Comparison of ENCODE assay signal across 1 cellular context in genomic region chr19:50331187-50332013, GRCh38.
TF ChIP-seq lines count a peak whose summit lies in the region.

No MANE protein-coding gene starts in this region.

TF ChIP-seq in H1, 55 proteins besides CTCF, POLR2A, EP300 and RAD21 (continued from another document):
- TF ChIP-seq GTF2F1 (IDR thresholded peaks at IDR 0.05; ENCODE audit: borderline replicate concordance, low read depth, low read length) (no peak), JUN (IDR thresholded peaks at IDR 0.05; ENCODE audit: low read depth, low read length) (no peak), TBP (IDR thresholded peaks at IDR 0.05; ENCODE audit: low read depth, low read length) (no peak), SUZ12 (IDR thresholded peaks at IDR 0.05; ENCODE audit: low read length) (peak; percentile 13; the same call in 1 of the 2 replicates), POU5F1 (IDR thresholded peaks at IDR 0.05; ENCODE audit: low read depth, low read length) (no peak), SAP30 (IDR thresholded peaks at IDR 0.05; ENCODE audit: insufficient read depth, insufficient replicate concordance, low read length) (no peak), SIN3A (conservative IDR thresholded peaks at IDR 0.05 in 1 of 2, IDR thresholded peaks at IDR 0.05 in 1 of 2; ENCODE audit: low read depth in 1 of 2, low read length in 2 of 2) (peak; percentile 63 to 85; a peak in 1 of 4 replicates), SP1 (IDR thresholded peaks at IDR 0.05; ENCODE audit: low read depth, low read length) (0 out of 2 replicates have a peak, but pooled peaks have one; percentile 38), SP4 (IDR thresholded peaks at IDR 0.05; ENCODE audit: low read length) (no peak), BCL11A (IDR thresholded peaks at IDR 0.05; ENCODE audit: low read depth in 2 of 2, low read length in 2 of 2) (no peak), KDM4A (IDR thresholded peaks at IDR 0.05; ENCODE audit: low read depth, low read length, severe bottlenecking) (no peak), SIX5 (IDR thresholded peaks at IDR 0.05; ENCODE audit: low read depth, low read length) (no peak), ZNF274 (IDR thresholded peaks at IDR 0.05; ENCODE audit: borderline replicate concordance, extremely low read depth, low read length) (no peak), MAX (IDR thresholded peaks at IDR 0.05) (no peak), CTBP2 (IDR thresholded peaks at IDR 0.05; ENCODE audit: borderline replicate concordance, insufficient read depth, insufficient read length, low read length) (no peak), JUND (IDR thresholded peaks at IDR 0.05; ENCODE audit: low read length) (no peak), RNF2 (IDR thresholded peaks at IDR 0.05; ENCODE audit: borderline replicate concordance, low read depth, low read length, missing control alignments, poor library complexity, severe bottlenecking) (no peak), YY1 (IDR thresholded peaks at IDR 0.05; ENCODE audit: low read depth, low read length) (no peak), EGR1 (IDR thresholded peaks at IDR 0.05; ENCODE audit: borderline replicate concordance, low read depth, low read length) (peak; percentile 55; the same call in 1 of the 2 replicates)
